Comparison of ENCODE assay signal across 25 cellular contexts in genomic region chr2:82797469-82797868, GRCh38.
"Had no signal": no experiment of that assay in that cellular context is flagged by ENCODE, and none has a peak within 500 bp of the region (broad histone marks: within the 10 kb centered on the region; RNA-seq: fewer than 3 reads in every experiment).

No MANE protein-coding gene starts in this region.

- H3K36me3 Mint-ChIP-seq: naive thymus-derived CD4-positive, alpha-beta T cell; neural progenitor cell had no signal

- H3K4me1 ChIP-seq: neural progenitor cell, parathyroid adenoma, suprapubic skin, transverse colon, upper lobe of right lung, uterus had no signal

- H3K27me3 Mint-ChIP-seq: naive thymus-derived CD4-positive, alpha-beta T cell; progenitor cell of endocrine pancreas; stimulated activated naive CD8-positive, alpha-beta T cell treated with anti-CD3 and anti-CD28 coated beads, Interleukin-15, amount 100 ng/mL, for 72 hours had no signal

- H3K27me3 ChIP-seq: neural progenitor cell, suprapubic skin, transverse colon, upper lobe of right lung, uterus had no signal

- H3K9ac ChIP-seq: neural progenitor cell, parathyroid adenoma had no signal

- DNase-seq: cortex of kidney; effector CD8-positive, alpha-beta T cell; erythroblast; head of caudate nucleus; mesendoderm; midbrain; naive thymus-derived CD4-positive, alpha-beta T cell; stimulated activated CD4-positive, alpha-beta T cell treated with anti-CD3 and anti-CD28 coated beads, Interleukin-12 subunit alpha, Interleukin-12 subunit beta, amount 100 ng/mL, for 4 hours; stimulated activated CD4-positive, alpha-beta T cell treated with anti-CD3 and anti-CD28 coated beads, Interleukin-1b, Interleukin-23, amount 100 ng/mL, for 48 hours; stimulated activated CD4-positive, alpha-beta T cell treated with anti-CD3 and anti-CD28 coated beads, Interleukin-4, amount 100 ng/mL, for 1 hour; stimulated activated CD8-positive, alpha-beta memory T cell treated with anti-CD3 and anti-CD28 coated beads, Interleukin-4, amount 100 ng/mL, for 48 hours; stimulated activated naive CD4-positive, alpha-beta T cell; stimulated activated naive CD8-positive, alpha-beta T cell treated with anti-CD3 and anti-CD28 coated beads, Interleukin-15, amount 100 ng/mL, for 72 hours; transverse colon; upper lobe of right lung; uterus had no signal

- H2AFZ ChIP-seq: neural progenitor cell, parathyroid adenoma had no signal

- H3K4me1 Mint-ChIP-seq: naive thymus-derived CD4-positive, alpha-beta T cell; nephron; neural progenitor cell; stimulated activated naive CD8-positive, alpha-beta T cell treated with anti-CD3 and anti-CD28 coated beads, Interleukin-15, amount 100 ng/mL, for 72 hours had no signal

- H3K27ac ChIP-seq: neural progenitor cell, parathyroid adenoma, suprapubic skin, transverse colon, upper lobe of right lung, uterus had no signal

- H3K36me3 ChIP-seq: neural progenitor cell, suprapubic skin, transverse colon, upper lobe of right lung, uterus had no signal

- H3K4me3 ChIP-seq: neural progenitor cell, smooth muscle cell, suprapubic skin, transverse colon, upper lobe of right lung, uterus had no signal

- H3K27ac Mint-ChIP-seq: naive thymus-derived CD4-positive, alpha-beta T cell; nephron; neural progenitor cell; progenitor cell of endocrine pancreas; stimulated activated naive CD8-positive, alpha-beta T cell treated with anti-CD3 and anti-CD28 coated beads, Interleukin-15, amount 100 ng/mL, for 72 hours had no signal

- H3K4me2 ChIP-seq: neural progenitor cell, smooth muscle cell had no signal

- H3K4me3 Mint-ChIP-seq: naive thymus-derived CD4-positive, alpha-beta T cell; nephron; neural progenitor cell; stimulated activated naive CD8-positive, alpha-beta T cell treated with anti-CD3 and anti-CD28 coated beads, Interleukin-15, amount 100 ng/mL, for 72 hours had no signal

- FAIRE-seq: frontal cortex, keratinocyte had no signal

- H3K9me3 Mint-ChIP-seq: neural progenitor cell had no signal

- H3K9me3 ChIP-seq: suprapubic skin, transverse colon, upper lobe of right lung, uterus had no signal

- ATAC-seq: naive thymus-derived CD4-positive, alpha-beta T cell; sciatic nerve; stimulated activated naive CD8-positive, alpha-beta T cell treated with anti-CD3 and anti-CD28 coated beads, Interleukin-15, amount 100 ng/mL, for 72 hours; upper lobe of right lung had no signal

- H3K79me2 ChIP-seq: parathyroid adenoma had no signal
